Comparison of ENCODE assay signal across 1 cellular context in genomic region chr6:22087960-22088716, GRCh38.
TF ChIP-seq lines count a peak whose summit lies in the region.

No MANE protein-coding gene starts in this region.

TF ChIP-seq in GM23338, 12 proteins besides CTCF, POLR2A, EP300 and RAD21 (continued from another document):
- TF ChIP-seq, protein P1, sequence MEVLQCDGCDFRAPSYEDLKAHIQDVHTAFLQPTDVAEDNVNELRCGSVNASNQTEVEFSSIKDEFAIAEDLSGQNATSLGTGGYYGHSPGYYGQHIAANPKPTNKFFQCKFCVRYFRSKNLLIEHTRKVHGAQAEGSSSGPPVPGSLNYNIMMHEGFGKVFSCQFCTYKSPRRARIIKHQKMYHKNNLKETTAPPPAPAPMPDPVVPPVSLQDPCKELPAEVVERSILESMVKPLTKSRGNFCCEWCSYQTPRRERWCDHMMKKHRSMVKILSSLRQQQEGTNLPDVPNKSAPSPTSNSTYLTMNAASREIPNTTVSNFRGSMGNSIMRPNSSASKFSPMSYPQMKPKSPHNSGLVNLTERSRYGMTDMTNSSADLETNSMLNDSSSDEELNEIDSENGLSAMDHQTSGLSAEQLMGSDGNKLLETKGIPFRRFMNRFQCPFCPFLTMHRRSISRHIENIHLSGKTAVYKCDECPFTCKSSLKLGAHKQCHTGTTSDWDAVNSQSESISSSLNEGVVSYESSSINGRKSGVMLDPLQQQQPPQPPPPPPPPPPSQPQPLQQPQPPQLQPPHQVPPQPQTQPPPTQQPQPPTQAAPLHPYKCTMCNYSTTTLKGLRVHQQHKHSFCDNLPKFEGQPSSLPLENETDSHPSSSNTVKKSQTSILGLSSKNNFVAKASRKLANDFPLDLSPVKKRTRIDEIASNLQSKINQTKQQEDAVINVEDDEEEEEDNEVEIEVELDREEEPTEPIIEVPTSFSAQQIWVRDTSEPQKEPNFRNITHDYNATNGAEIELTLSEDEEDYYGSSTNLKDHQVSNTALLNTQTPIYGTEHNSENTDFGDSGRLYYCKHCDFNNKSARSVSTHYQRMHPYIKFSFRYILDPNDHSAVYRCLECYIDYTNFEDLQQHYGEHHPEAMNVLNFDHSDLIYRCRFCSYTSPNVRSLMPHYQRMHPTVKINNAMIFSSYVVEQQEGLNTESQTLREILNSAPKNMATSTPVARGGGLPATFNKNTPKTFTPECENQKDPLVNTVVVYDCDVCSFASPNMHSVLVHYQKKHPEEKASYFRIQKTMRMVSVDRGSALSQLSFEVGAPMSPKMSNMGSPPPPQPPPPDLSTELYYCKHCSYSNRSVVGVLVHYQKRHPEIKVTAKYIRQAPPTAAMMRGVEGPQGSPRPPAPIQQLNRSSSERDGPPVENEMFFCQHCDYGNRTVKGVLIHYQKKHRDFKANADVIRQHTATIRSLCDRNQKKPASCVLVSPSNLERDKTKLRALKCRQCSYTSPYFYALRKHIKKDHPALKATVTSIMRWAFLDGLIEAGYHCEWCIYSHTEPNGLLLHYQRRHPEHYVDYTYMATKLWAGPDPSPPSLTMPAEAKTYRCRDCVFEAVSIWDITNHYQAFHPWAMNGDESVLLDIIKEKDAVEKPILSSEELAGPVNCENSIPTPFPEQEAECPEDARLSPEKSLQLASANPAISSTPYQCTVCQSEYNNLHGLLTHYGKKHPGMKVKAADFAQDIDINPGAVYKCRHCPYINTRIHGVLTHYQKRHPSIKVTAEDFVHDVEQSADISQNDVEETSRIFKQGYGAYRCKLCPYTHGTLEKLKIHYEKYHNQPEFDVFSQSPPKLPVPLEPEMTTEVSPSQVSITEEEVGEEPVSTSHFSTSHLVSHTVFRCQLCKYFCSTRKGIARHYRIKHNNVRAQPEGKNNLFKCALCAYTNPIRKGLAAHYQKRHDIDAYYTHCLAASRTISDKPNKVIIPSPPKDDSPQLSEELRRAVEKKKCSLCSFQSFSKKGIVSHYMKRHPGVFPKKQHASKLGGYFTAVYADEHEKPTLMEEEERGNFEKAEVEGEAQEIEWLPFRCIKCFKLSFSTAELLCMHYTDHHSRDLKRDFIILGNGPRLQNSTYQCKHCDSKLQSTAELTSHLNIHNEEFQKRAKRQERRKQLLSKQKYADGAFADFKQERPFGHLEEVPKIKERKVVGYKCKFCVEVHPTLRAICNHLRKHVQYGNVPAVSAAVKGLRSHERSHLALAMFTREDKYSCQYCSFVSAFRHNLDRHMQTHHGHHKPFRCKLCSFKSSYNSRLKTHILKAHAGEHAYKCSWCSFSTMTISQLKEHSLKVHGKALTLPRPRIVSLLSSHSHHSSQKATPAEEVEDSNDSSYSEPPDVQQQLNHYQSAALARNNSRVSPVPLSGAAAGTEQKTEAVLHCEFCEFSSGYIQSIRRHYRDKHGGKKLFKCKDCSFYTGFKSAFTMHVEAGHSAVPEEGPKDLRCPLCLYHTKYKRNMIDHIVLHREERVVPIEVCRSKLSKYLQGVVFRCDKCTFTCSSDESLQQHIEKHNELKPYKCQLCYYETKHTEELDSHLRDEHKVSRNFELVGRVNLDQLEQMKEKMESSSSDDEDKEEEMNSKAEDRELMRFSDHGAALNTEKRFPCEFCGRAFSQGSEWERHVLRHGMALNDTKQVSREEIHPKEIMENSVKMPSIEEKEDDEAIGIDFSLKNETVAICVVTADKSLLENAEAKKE (CRISPR knock-in tag; IDR thresholded peaks at IDR 0.05) = no peak
- TF ChIP-seq, protein P2, sequence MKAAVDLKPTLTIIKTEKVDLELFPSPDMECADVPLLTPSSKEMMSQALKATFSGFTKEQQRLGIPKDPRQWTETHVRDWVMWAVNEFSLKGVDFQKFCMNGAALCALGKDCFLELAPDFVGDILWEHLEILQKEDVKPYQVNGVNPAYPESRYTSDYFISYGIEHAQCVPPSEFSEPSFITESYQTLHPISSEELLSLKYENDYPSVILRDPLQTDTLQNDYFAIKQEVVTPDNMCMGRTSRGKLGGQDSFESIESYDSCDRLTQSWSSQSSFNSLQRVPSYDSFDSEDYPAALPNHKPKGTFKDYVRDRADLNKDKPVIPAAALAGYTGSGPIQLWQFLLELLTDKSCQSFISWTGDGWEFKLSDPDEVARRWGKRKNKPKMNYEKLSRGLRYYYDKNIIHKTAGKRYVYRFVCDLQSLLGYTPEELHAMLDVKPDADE (IDR thresholded peaks at IDR 0.05) = no peak
- TF ChIP-seq EZH2 (IDR thresholded peaks at IDR 0.05; ENCODE audit: low read depth, unreplicated experiment) = no peak
- TF ChIP-seq POLR2AphosphoS5 (IDR thresholded peaks at IDR 0.05; ENCODE audit: low read depth) = no peak
- TF ChIP-seq ZNF114 (CRISPR knock-in tag; IDR thresholded peaks at IDR 0.05) = no peak
- no peak for TF ChIP-seq STAT1 (IDR thresholded peaks at IDR 0.05; ENCODE audit: unreplicated experiment)
